16 cellular contexts compared by ENCODE assay signal in the genomic region with DNA sequence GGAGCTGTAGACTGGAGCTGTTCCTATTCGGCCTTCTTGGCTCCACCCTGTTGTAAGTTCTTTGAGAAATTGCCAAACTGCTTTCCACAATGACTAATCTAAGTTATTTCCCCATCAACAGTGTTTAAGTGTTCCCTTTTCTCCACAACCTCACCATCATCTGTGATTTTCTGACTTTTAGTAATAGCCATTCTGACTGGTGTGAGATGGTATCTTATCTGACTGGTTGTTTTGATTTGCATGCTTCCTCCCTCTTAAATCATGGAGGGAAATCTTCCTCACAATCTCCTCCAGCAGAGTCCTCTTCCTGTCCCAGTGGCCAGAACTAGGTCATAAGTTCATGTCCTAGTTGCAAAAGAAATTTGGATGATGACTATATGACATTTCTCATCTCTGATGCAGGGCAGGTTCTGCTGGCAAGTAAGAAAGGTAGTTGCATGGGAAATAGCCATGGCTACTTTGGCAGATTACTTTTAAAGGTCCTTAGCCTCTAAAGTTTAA.
DNase-seq lines count a peak whose midpoint lies in the region; TF ChIP-seq lines count a peak whose summit lies in the region.
"Had no signal": no experiment of that assay in that cellular context is flagged by ENCODE, and none has a peak within 500 bp of the region (broad histone marks: within the 10 kb centered on the region; RNA-seq: fewer than 3 reads in every experiment).

No MANE protein-coding gene starts in this region.

- peak; percentile 79 for DNase-seq in HFFc6
- peak; percentile 5 for DNase-seq in RPMI7951 (ENCODE audit: low read depth)
- DNase-seq in fibroblast of lung (ENCODE audit: low read depth in 2 of 2) = peak; percentile 54 to 86
- DNase-seq in spleen = no peak
- no peak for DNase-seq in activated T-cell treated with anti-CD3 and anti-CD28 coated beads, Interleukin-2, amount 50 U/mL, for 24 hours
- no peak for DNase-seq in stimulated activated CD8-positive, alpha-beta memory T cell treated with anti-CD3 and anti-CD28 coated beads, Interleukin-4, amount 100 ng/mL, for 48 hours
- DNase-seq: DND-41, H9, kidney glomerular epithelial cell, NCI-H1092 treated with DMSO at 0.1 percent for 48 hours, NCI-H69, T-helper 2 cell had no signal

- H3K9me3 ChIP-seq in fibroblast of lung (ENCODE audit: control insufficient read depth, insufficient read depth, low read depth, low read length) (no peaks in the 10 kb centered on the region), subcutaneous abdominal adipose tissue (ENCODE audit: control insufficient read depth in 5 of 5, low read length in 5 of 5) (no peaks in the 10 kb centered on the region), spleen (peaks cover 0 to 3% (median 0%) of the 10 kb centered on the region in 8 donors)
- H3K9me3 ChIP-seq: thoracic aorta had no signal

- H3K36me3 ChIP-seq in fibroblast of lung (ENCODE audit: control insufficient read depth, insufficient read depth, low read length) (no peaks in the 10 kb centered on the region), subcutaneous abdominal adipose tissue (ENCODE audit: control insufficient read depth in 5 of 5, insufficient read depth in 5 of 5, low read length in 5 of 5) (no peaks in the 10 kb centered on the region), spleen (no peaks in the 10 kb centered on the region)
- H3K36me3 ChIP-seq: thoracic aorta had no signal

- H3K27me3 Mint-ChIP-seq in HFFc6 (ENCODE audit: insufficient read depth) = no peaks in the 10 kb centered on the region; the same call in 1 of the 2 replicates
- H3K27me3 Mint-ChIP-seq in activated T-cell treated with anti-CD3 and anti-CD28 coated beads, Interleukin-2, amount 50 U/mL, for 24 hours = no peaks in the 10 kb centered on the region
- H3K27me3 Mint-ChIP-seq: brain had no signal

- peaks cover 18% of the 10 kb centered on the region for H3K9me3 Mint-ChIP-seq in HFFc6
- no peaks in the 10 kb centered on the region for H3K9me3 Mint-ChIP-seq in activated T-cell treated with anti-CD3 and anti-CD28 coated beads, Interleukin-2, amount 50 U/mL, for 24 hours

- H3K27me3 ChIP-seq in fibroblast of lung (ENCODE audit: control insufficient read depth, insufficient read depth, low read length) (no peaks in the 10 kb centered on the region), subcutaneous abdominal adipose tissue (ENCODE audit: control insufficient read depth in 5 of 5, insufficient read depth in 4 of 5, low read length in 5 of 5) (no peaks in the 10 kb centered on the region), spleen (replicated peaks in 1 of 7) (no peaks in the 10 kb centered on the region)

- TF ChIP-seq CTCF in HFFc6 (IDR thresholded peaks at IDR 0.05) (no peak), fibroblast of lung (conservative IDR thresholded peaks at IDR 0.05 in 1 of 2, IDR thresholded peaks at IDR 0.05 in 1 of 2; ENCODE audit: low read depth in 1 of 2, low read length in 2 of 2) (no peak), spleen (IDR thresholded peaks at IDR 0.05 in 8 of 11, conservative IDR thresholded peaks at IDR 0.05 in 3 of 11) (no peak)

- H3K9ac ChIP-seq in fibroblast of lung (ENCODE audit: insufficient read depth, low read length) = no peak overlapping the region
- H3K9ac ChIP-seq in subcutaneous abdominal adipose tissue (ENCODE audit: low read length in 5 of 5) = no peak overlapping the region
- H3K9ac ChIP-seq: parathyroid adenoma had no signal

- no peaks in the 10 kb centered on the region for H4K20me1 ChIP-seq in fibroblast of lung (ENCODE audit: control insufficient read depth, extremely low read depth, insufficient read depth, low read length)

- no peak overlapping the region for H3K27ac ChIP-seq in fibroblast of lung (ENCODE audit: insufficient read depth, low read length)
- H3K27ac ChIP-seq in subcutaneous abdominal adipose tissue (ENCODE audit: low read depth, low read length) = peak overlapping the region; percentile 38
- H3K27ac ChIP-seq in spleen = peak overlapping the region in 3 of 8 donors; percentile 26 to 55 (median 39)
- H3K27ac ChIP-seq: parathyroid adenoma, thoracic aorta had no signal

- H3K4me3 ChIP-seq in fibroblast of lung (replicated peaks in 1 of 4; ENCODE audit: control extremely low read depth in 1 of 4, insufficient read depth in 1 of 4, low read depth in 3 of 4, low read length in 4 of 4) = no peak overlapping the region
- no peak overlapping the region for H3K4me3 ChIP-seq in subcutaneous abdominal adipose tissue (ENCODE audit: low read depth in 1 of 5, low read length in 5 of 5)
- H3K4me3 ChIP-seq in spleen = no peak overlapping the region
- H3K4me3 ChIP-seq: thoracic aorta had no signal

- no peak overlapping the region for H3K4me3 Mint-ChIP-seq in HFFc6
- H3K4me3 Mint-ChIP-seq in activated T-cell treated with anti-CD3 and anti-CD28 coated beads, Interleukin-2, amount 50 U/mL, for 24 hours = no peak overlapping the region
- H3K4me3 Mint-ChIP-seq: brain, H9 had no signal

- no peaks in the 10 kb centered on the region for H3K36me3 Mint-ChIP-seq in HFFc6 (ENCODE audit: low read depth)
- H3K36me3 Mint-ChIP-seq in activated T-cell treated with anti-CD3 and anti-CD28 coated beads, Interleukin-2, amount 50 U/mL, for 24 hours (ENCODE audit: low read depth) = no peaks in the 10 kb centered on the region

- H2AFZ ChIP-seq in fibroblast of lung (ENCODE audit: low read length) = no peak overlapping the region
- H2AFZ ChIP-seq: parathyroid adenoma had no signal

- H3K4me1 ChIP-seq in fibroblast of lung (ENCODE audit: control insufficient read depth, extremely low read depth, insufficient read depth, low read length) (peaks cover 6% of the 10 kb centered on the region), subcutaneous abdominal adipose tissue (ENCODE audit: control insufficient read depth in 5 of 5, insufficient read depth in 5 of 5, low read length in 5 of 5) (peaks cover 4 to 32% (median 29%) of the 10 kb centered on the region in 5 donors), spleen (peaks cover 0 to 12% (median 0%) of the 10 kb centered on the region in 6 donors)
- H3K4me1 ChIP-seq: parathyroid adenoma had no signal

- no peaks in the 10 kb centered on the region for H3K79me2 ChIP-seq in fibroblast of lung (ENCODE audit: control insufficient read depth, insufficient read depth, low read length)
- H3K79me2 ChIP-seq: parathyroid adenoma had no signal

- peaks cover 7% of the 10 kb centered on the region; the same call in 1 of the 2 replicates for H3K4me1 Mint-ChIP-seq in HFFc6 (ENCODE audit: low read depth)
- H3K4me1 Mint-ChIP-seq in activated T-cell treated with anti-CD3 and anti-CD28 coated beads, Interleukin-2, amount 50 U/mL, for 24 hours (ENCODE audit: low read depth) = no peaks in the 10 kb centered on the region

- WGBS in spleen, 5 donors = 11 to 61% (median 26%) methylated on average over 1 of the region's 1 CpG

- no peak for TF ChIP-seq POLR2A in spleen (IDR thresholded peaks at IDR 0.05)

- no peak overlapping the region for H3K27ac Mint-ChIP-seq in HFFc6
- H3K27ac Mint-ChIP-seq in activated T-cell treated with anti-CD3 and anti-CD28 coated beads, Interleukin-2, amount 50 U/mL, for 24 hours = no peak overlapping the region
- H3K27ac Mint-ChIP-seq: brain, H9 had no signal

- intact Hi-C loops in spleen (cut with DNase I; ENCODE audit: low total_unique reads) = no loop called here

- no peak overlapping the region for H3K4me2 ChIP-seq in fibroblast of lung (ENCODE audit: extremely low read depth, insufficient read depth, low read length)

Comparison
In these comparisons a context has a peak if more than half of its experiments do, and no peak if none do; other contexts are left out.
1. DNase-seq: peak in HFFc6 (single experiment), RPMI7951 (single experiment) and fibroblast of lung (2 of 2); none in spleen (single experiment), activated T-cell treated with anti-CD3 and anti-CD28 coated beads, Interleukin-2, amount 50 U/mL, for 24 hours (single experiment) and stimulated activated CD8-positive, alpha-beta memory T cell treated with anti-CD3 and anti-CD28 coated beads, Interleukin-4, amount 100 ng/mL, for 48 hours (single experiment).